ENCODE assay signal across 9 cellular contexts in genomic region chr7:137934941-137935848, GRCh38.
DNase-seq lines count a peak whose midpoint lies in the region; ATAC-seq, FAIRE-seq and TF ChIP-seq lines count a peak whose summit lies in the region.
"Had no signal": no experiment of that assay in that cellular context is flagged by ENCODE, and none has a peak within 500 bp of the region (broad histone marks: within the 10 kb centered on the region; RNA-seq: fewer than 3 reads in every experiment).

No MANE protein-coding gene starts in this region.

- H2AFZ ChIP-seq in fibroblast of lung (ENCODE audit: low read length): no peak overlapping the region

- DNase-seq in GM10266 (ENCODE audit: extremely low spot score) (peak; percentile 37), fibroblast of lung (ENCODE audit: low read depth in 2 of 2) (no peak), activated gamma-delta T cell treated with Interleukin-2 at 50 U/mL for 16 hours (no peak), kidney (no peak), hypothalamus (lab: John Stamatoyannopoulos, UW) (no peak), GOT3 (lab: John Stamatoyannopoulos, UW) (no peak)

- ATAC-seq in GM21381 (IDR thresholded peaks at IDR 0.05; ENCODE audit: unreplicated experiment) (peak; percentile 86), HG03565 (IDR thresholded peaks at IDR 0.05; ENCODE audit: unreplicated experiment) (peak; percentile 93)
- ATAC-seq: HCT116 had no signal

- peaks cover 72% of the 10 kb centered on the region for H3K79me2 ChIP-seq in fibroblast of lung (ENCODE audit: control insufficient read depth, insufficient read depth, low read length)

- no peaks in the 10 kb centered on the region for H4K20me1 ChIP-seq in fibroblast of lung (ENCODE audit: control insufficient read depth, extremely low read depth, insufficient read depth, low read length)

- H3K27me3 ChIP-seq in fibroblast of lung (ENCODE audit: control insufficient read depth, insufficient read depth, low read length): no peaks in the 10 kb centered on the region

- intact Hi-C loops in kidney (cut with DNase I): no loop called here

- no peak for FAIRE-seq in kidney (lab: Jason Lieb, UNC)

- H3K27ac ChIP-seq in fibroblast of lung (ENCODE audit: insufficient read depth, low read length) (peak overlapping the region; percentile 26), kidney (ENCODE audit: low read depth in 2 of 2, low read length in 2 of 2) (peak overlapping the region in 1 of 2 donors; percentile 19)

- no peak overlapping the region for H3K4me3 ChIP-seq in fibroblast of lung (replicated peaks in 1 of 4; ENCODE audit: control extremely low read depth in 1 of 4, insufficient read depth in 1 of 4, low read depth in 3 of 4, low read length in 4 of 4)
- no peak overlapping the region for H3K4me3 ChIP-seq in kidney (ENCODE audit: low read length in 2 of 2)

- no peaks in the 10 kb centered on the region for H3K9me3 ChIP-seq in fibroblast of lung (ENCODE audit: control insufficient read depth, insufficient read depth, low read depth, low read length)
- H3K9me3 ChIP-seq in kidney (ENCODE audit: control insufficient read depth in 1 of 2, low read length in 2 of 2): no peaks in the 10 kb centered on the region

- TF ChIP-seq CTCF in GM10266 (IDR thresholded peaks at IDR 0.05; ENCODE audit: control insufficient read depth, insufficient read depth, low read depth, missing control alignments) (no peak), fibroblast of lung (conservative IDR thresholded peaks at IDR 0.05 in 1 of 2, IDR thresholded peaks at IDR 0.05 in 1 of 2; ENCODE audit: low read depth in 1 of 2, low read length in 2 of 2) (no peak), kidney (IDR thresholded peaks at IDR 0.05; ENCODE audit: borderline replicate concordance, extremely low read depth, insufficient read depth) (no peak)

- H3K4me2 ChIP-seq in fibroblast of lung (ENCODE audit: extremely low read depth, insufficient read depth, low read length): peak overlapping the region; percentile 16

- H3K9ac ChIP-seq in fibroblast of lung (ENCODE audit: insufficient read depth, low read length) (no peak overlapping the region), kidney (ENCODE audit: low read length in 2 of 2) (peak overlapping the region in 1 of 2 donors; percentile 17)

- H3K4me1 ChIP-seq in fibroblast of lung (ENCODE audit: control insufficient read depth, extremely low read depth, insufficient read depth, low read length) (peaks cover 48% of the 10 kb centered on the region), kidney (ENCODE audit: control insufficient read depth in 1 of 2, insufficient read depth in 1 of 2, low read depth in 1 of 2, low read length in 2 of 2) (peaks cover 27 to 41% of the 10 kb centered on the region in 2 donors)

- no peaks in the 10 kb centered on the region for H3K36me3 ChIP-seq in fibroblast of lung (ENCODE audit: control insufficient read depth, insufficient read depth, low read length)
- no peaks in the 10 kb centered on the region for H3K36me3 ChIP-seq in kidney (ENCODE audit: control insufficient read depth in 1 of 2, insufficient read depth in 2 of 2, low read length in 2 of 2)
